19 cellular contexts compared by ENCODE assay signal in the genomic region with DNA sequence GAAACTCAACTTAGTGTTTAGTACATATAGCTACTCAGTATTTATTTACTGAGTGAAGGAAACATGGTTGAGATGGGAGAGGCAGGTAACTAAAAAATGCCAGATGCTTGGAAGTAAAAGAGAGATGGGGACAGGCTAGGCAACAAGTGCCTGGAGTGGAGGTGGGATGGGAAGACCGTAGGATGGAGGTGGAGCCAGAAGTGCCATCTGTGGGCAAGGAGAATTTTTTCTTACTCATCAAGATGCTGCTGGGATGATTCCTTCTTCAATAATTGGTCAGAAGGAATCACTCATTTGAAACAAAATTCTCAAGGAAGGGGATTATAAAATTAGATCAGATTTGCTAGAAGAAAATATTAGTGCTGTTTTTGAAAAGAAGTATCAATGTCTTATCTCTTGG.
"Had no signal": no experiment of that assay in that cellular context is flagged by ENCODE, and none has a peak within 500 bp of the region (broad histone marks: within the 10 kb centered on the region; RNA-seq: fewer than 3 reads in every experiment).

No MANE protein-coding gene starts in this region.

- H3K27me3 Mint-ChIP-seq: stimulated activated naive B cell treated with anti-CD40 and anti-IgM and Interleukin-4, amounts not matched to agents 10 μg/mL and 1 μg/mL and 100 μg/mL, for 72 hours had no signal

- H3K4me3 Mint-ChIP-seq: activated CD8-positive, alpha-beta memory T cell treated with anti-CD3 and anti-CD28 coated beads, Interleukin-2, amount 10 ng/mL, durations not matched to agents 7 days and 5 days; activated naive CD8-positive, alpha-beta T cell treated with anti-CD3 and anti-CD28 coated beads for 36 hours; memory B cell; natural killer cell; stimulated activated naive B cell treated with anti-CD40 and anti-IgM and Interleukin-4, amounts not matched to agents 10 μg/mL and 1 μg/mL and 100 μg/mL, for 72 hours had no signal

- H3K9me3 Mint-ChIP-seq: activated naive CD8-positive, alpha-beta T cell treated with anti-CD3 and anti-CD28 coated beads for 36 hours; memory B cell; stimulated activated naive B cell treated with anti-CD40 and anti-IgM and Interleukin-4, amounts not matched to agents 10 μg/mL and 1 μg/mL and 100 μg/mL, for 72 hours had no signal

- H3K9me3 ChIP-seq: neutrophil, tibial artery had no signal

- H3K4me1 Mint-ChIP-seq: activated CD8-positive, alpha-beta memory T cell treated with anti-CD3 and anti-CD28 coated beads, Interleukin-2, amount 10 ng/mL, durations not matched to agents 7 days and 5 days; activated naive CD8-positive, alpha-beta T cell treated with anti-CD3 and anti-CD28 coated beads for 36 hours; memory B cell; natural killer cell; stimulated activated naive B cell treated with anti-CD40 and anti-IgM and Interleukin-4, amounts not matched to agents 10 μg/mL and 1 μg/mL and 100 μg/mL, for 72 hours had no signal

- H3K4me3 ChIP-seq: tibial artery had no signal

- H3K36me3 Mint-ChIP-seq: activated CD8-positive, alpha-beta memory T cell treated with anti-CD3 and anti-CD28 coated beads, Interleukin-2, amount 10 ng/mL, durations not matched to agents 7 days and 5 days; activated naive CD8-positive, alpha-beta T cell treated with anti-CD3 and anti-CD28 coated beads for 36 hours; memory B cell; natural killer cell; stimulated activated naive B cell treated with anti-CD40 and anti-IgM and Interleukin-4, amounts not matched to agents 10 μg/mL and 1 μg/mL and 100 μg/mL, for 72 hours had no signal

- H3K27ac Mint-ChIP-seq: activated CD8-positive, alpha-beta memory T cell treated with anti-CD3 and anti-CD28 coated beads, Interleukin-2, amount 10 ng/mL, durations not matched to agents 7 days and 5 days; activated naive CD8-positive, alpha-beta T cell treated with anti-CD3 and anti-CD28 coated beads for 36 hours; memory B cell; natural killer cell; stimulated activated naive B cell treated with anti-CD40 and anti-IgM and Interleukin-4, amounts not matched to agents 10 μg/mL and 1 μg/mL and 100 μg/mL, for 72 hours had no signal

- ATAC-seq: activated CD8-positive, alpha-beta memory T cell treated with anti-CD3 and anti-CD28 coated beads, Interleukin-2, amount 10 ng/mL, durations not matched to agents 7 days and 5 days; esophagus mucosa; left ventricle myocardium superior; natural killer cell; stimulated activated naive B cell treated with anti-CD40 and anti-IgM and Interleukin-4, amounts not matched to agents 10 μg/mL and 1 μg/mL and 100 μg/mL, for 72 hours had no signal

- H3K36me3 ChIP-seq: neutrophil, tibial artery, WERI-Rb-1 had no signal

- H3K27me3 ChIP-seq: neutrophil, tibial artery had no signal

- H3K27ac ChIP-seq: neutrophil, tibial artery, WERI-Rb-1 had no signal

- DNase-seq: activated CD4-positive, alpha-beta T cell treated with anti-CD3 and anti-CD28 coated beads, Interleukin-2, amount 50 U/mL, for 48 hours; activated CD8-positive, alpha-beta memory T cell treated with anti-CD3 and anti-CD28 coated beads, Interleukin-2, amount 10 ng/mL, durations not matched to agents 7 days and 5 days; activated gamma-delta T cell; activated naive CD8-positive, alpha-beta T cell treated with anti-CD3 and anti-CD28 coated beads for 36 hours; activated T-cell treated with anti-CD3 and anti-CD28 coated beads, Interleukin-2, amount 50 U/mL, for 48 hours; anterior cingulate cortex; hippocampal formation; kidney; left ventricle myocardium superior; natural killer cell; posterior cingulate gyrus; retina; stimulated activated CD4-positive, alpha-beta T cell treated with anti-CD3 and anti-CD28 coated beads, Interleukin-2, amount 100 ng/mL, for 48 hours; stimulated activated naive B cell treated with anti-CD40 and anti-IgM and Interleukin-4, amounts not matched to agents 10 μg/mL and 1 μg/mL and 100 μg/mL, for 72 hours; tibial artery; WERI-Rb-1 had no signal

- H3K4me1 ChIP-seq: tibial artery had no signal
